1 cellular context compared by ENCODE assay signal in the genomic region with DNA sequence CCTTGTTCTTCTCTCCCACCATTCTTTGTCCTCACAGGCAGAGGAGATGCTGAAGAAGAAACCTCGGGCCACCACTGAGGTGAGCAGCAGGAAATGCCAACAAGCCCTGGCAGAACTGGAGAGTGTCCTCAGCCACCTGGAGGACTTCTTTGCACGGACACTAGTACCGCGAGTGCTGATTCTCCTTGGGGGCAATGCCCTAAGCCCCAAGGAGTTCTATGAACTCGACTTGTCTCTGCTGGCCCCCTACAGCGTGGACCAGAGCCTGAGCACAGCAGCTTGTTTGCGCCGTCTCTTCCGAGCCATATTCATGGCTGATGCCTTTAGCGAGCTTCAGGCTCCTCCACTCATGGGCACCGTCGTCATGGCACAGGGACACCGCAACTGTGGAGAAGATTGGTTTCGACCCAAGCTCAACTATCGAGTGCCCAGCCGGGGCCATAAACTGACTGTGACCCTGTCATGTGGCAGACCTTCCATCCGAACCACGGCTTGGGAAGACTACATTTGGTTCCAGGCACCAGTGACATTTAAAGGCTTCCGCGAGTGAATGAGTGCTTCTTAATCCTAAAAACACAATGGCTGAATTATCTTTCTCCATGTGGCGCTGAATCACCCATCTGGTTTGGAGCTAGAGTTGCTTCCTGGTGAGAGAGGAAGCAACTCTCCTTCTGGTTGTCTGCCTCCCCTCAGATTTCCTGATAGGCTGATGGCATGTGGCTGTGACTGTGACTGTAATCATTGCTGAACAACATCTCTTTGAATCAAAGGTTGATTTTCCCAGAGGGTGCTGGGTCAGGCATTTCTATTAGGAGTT.
TF ChIP-seq lines count a peak whose summit lies in the region.

No MANE protein-coding gene starts in this region.

TF ChIP-seq in K562, 482 proteins besides CTCF, POLR2A, EP300 and RAD21 (continued from another document and continues in another):
- TF ChIP-seq ZBTB2 (IDR thresholded peaks at IDR 0.05), result peak; percentile 51; the same call in 1 of the 2 replicates
- TF ChIP-seq ZBTB7A (IDR thresholded peaks at IDR 0.05; ENCODE audit: borderline replicate concordance, control insufficient read depth, low read depth, low read length), result no peak
- peak; percentile 91 for TF ChIP-seq ETV1 (tag; conservative IDR thresholded peaks at IDR 0.05; ENCODE audit: low read depth)
- peak; percentile 72; the same call in 1 of the 2 replicates for TF ChIP-seq CREB3 (tag; conservative IDR thresholded peaks at IDR 0.05; ENCODE audit: low read depth)
- peak in 1 of 2 experiments; percentile 40; a peak in 1 of 3 replicates for TF ChIP-seq CBX3 (IDR thresholded peaks at IDR 0.05; ENCODE audit: borderline replicate concordance in 1 of 2, low read length in 2 of 2)
- TF ChIP-seq L3MBTL2 (IDR thresholded peaks at IDR 0.05), result peak; percentile 66; the same call in 1 of the 2 replicates
- no peak for TF ChIP-seq RFX7 (CRISPR knock-in tag; IDR thresholded peaks at IDR 0.05)
- peak; percentile 82 for TF ChIP-seq DPF2 (IDR thresholded peaks at IDR 0.05)
- TF ChIP-seq KDM2B (CRISPR knock-in tag; IDR thresholded peaks at IDR 0.05), result no peak
- TF ChIP-seq TAL1 (IDR thresholded peaks at IDR 0.05), result peak; percentile 63
- TF ChIP-seq MBD2 (IDR thresholded peaks at IDR 0.05; ENCODE audit: borderline replicate concordance, low read depth), result peak; percentile 33; the same call in 1 of the 2 replicates
- TF ChIP-seq, protein P1, sequence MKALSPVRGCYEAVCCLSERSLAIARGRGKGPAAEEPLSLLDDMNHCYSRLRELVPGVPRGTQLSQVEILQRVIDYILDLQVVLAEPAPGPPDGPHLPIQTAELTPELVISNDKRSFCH (CRISPR knock-in tag; IDR thresholded peaks at IDR 0.05), result no peak
- TF ChIP-seq, protein P1 (tag; IDR thresholded peaks at IDR 0.05), result peak; percentile 93
- TF ChIP-seq ILK (tag; IDR thresholded peaks at IDR 0.05; ENCODE audit: borderline replicate concordance, low read depth), result no peak
- no peak for TF ChIP-seq KLF10 (CRISPR knock-in tag; IDR thresholded peaks at IDR 0.05)
- TF ChIP-seq BRCA1 (IDR thresholded peaks at IDR 0.05), result no peak
- TF ChIP-seq BRCA1 (CRISPR knock-in tag; IDR thresholded peaks at IDR 0.05), result 0 out of 2 replicates have a peak, but pooled peaks have one; percentile 30
- TF ChIP-seq, protein P2, sequence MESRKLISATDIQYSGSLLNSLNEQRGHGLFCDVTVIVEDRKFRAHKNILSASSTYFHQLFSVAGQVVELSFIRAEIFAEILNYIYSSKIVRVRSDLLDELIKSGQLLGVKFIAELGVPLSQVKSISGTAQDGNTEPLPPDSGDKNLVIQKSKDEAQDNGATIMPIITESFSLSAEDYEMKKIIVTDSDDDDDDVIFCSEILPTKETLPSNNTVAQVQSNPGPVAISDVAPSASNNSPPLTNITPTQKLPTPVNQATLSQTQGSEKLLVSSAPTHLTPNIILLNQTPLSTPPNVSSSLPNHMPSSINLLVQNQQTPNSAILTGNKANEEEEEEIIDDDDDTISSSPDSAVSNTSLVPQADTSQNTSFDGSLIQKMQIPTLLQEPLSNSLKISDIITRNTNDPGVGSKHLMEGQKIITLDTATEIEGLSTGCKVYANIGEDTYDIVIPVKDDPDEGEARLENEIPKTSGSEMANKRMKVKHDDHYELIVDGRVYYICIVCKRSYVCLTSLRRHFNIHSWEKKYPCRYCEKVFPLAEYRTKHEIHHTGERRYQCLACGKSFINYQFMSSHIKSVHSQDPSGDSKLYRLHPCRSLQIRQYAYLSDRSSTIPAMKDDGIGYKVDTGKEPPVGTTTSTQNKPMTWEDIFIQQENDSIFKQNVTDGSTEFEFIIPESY (CRISPR knock-in tag; IDR thresholded peaks at IDR 0.05), result peak; percentile 84
- TF ChIP-seq NR4A1 (CRISPR knock-in tag; IDR thresholded peaks at IDR 0.05), result 0 out of 2 replicates have a peak, but pooled peaks have one; percentile 29
- 0 out of 2 replicates have a peak, but pooled peaks have one; percentile 35 for TF ChIP-seq NR4A1 (tag; IDR thresholded peaks at IDR 0.05)
- peak; percentile 79 for TF ChIP-seq SPI1 (IDR thresholded peaks at IDR 0.05; ENCODE audit: borderline replicate concordance, low read depth, low read length)
- TF ChIP-seq ELF1 (tag; IDR thresholded peaks at IDR 0.05), result peak; percentile 77
- TF ChIP-seq VEZF1 (CRISPR knock-in tag; IDR thresholded peaks at IDR 0.05), result peak; percentile 42; the same call in 1 of the 2 replicates
- no peak for TF ChIP-seq ZNF695 (CRISPR knock-in tag; IDR thresholded peaks at IDR 0.05)
- TF ChIP-seq, protein P3, sequence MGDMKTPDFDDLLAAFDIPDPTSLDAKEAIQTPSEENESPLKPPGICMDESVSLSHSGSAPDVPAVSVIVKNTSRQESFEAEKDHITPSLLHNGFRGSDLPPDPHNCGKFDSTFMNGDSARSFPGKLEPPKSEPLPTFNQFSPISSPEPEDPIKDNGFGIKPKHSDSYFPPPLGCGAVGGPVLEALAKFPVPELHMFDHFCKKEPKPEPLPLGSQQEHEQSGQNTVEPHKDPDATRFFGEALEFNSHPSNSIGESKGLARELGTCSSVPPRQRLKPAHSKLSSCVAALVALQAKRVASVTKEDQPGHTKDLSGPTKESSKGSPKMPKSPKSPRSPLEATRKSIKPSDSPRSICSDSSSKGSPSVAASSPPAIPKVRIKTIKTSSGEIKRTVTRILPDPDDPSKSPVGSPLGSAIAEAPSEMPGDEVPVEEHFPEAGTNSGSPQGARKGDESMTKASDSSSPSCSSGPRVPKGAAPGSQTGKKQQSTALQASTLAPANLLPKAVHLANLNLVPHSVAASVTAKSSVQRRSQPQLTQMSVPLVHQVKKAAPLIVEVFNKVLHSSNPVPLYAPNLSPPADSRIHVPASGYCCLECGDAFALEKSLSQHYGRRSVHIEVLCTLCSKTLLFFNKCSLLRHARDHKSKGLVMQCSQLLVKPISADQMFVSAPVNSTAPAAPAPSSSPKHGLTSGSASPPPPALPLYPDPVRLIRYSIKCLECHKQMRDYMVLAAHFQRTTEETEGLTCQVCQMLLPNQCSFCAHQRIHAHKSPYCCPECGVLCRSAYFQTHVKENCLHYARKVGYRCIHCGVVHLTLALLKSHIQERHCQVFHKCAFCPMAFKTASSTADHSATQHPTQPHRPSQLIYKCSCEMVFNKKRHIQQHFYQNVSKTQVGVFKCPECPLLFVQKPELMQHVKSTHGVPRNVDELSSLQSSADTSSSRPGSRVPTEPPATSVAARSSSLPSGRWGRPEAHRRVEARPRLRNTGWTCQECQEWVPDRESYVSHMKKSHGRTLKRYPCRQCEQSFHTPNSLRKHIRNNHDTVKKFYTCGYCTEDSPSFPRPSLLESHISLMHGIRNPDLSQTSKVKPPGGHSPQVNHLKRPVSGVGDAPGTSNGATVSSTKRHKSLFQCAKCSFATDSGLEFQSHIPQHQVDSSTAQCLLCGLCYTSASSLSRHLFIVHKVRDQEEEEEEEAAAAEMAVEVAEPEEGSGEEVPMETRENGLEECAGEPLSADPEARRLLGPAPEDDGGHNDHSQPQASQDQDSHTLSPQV (IDR thresholded peaks at IDR 0.05), result peak; percentile 93
- TF ChIP-seq, protein P4, sequence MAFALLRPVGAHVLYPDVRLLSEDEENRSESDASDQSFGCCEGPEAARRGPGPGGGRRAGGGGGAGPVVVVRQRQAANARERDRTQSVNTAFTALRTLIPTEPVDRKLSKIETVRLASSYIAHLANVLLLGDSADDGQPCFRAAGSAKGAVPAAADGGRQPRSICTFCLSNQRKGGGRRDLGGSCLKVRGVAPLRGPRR (CRISPR knock-in tag; IDR thresholded peaks at IDR 0.05), result no peak
- TF ChIP-seq PTRF (tag; IDR thresholded peaks at IDR 0.05), result peak; percentile 30; the same call in 1 of the 2 replicates
- TF ChIP-seq NCOR1 (IDR thresholded peaks at IDR 0.05), result peak; percentile 79
- TF ChIP-seq, protein P5, sequence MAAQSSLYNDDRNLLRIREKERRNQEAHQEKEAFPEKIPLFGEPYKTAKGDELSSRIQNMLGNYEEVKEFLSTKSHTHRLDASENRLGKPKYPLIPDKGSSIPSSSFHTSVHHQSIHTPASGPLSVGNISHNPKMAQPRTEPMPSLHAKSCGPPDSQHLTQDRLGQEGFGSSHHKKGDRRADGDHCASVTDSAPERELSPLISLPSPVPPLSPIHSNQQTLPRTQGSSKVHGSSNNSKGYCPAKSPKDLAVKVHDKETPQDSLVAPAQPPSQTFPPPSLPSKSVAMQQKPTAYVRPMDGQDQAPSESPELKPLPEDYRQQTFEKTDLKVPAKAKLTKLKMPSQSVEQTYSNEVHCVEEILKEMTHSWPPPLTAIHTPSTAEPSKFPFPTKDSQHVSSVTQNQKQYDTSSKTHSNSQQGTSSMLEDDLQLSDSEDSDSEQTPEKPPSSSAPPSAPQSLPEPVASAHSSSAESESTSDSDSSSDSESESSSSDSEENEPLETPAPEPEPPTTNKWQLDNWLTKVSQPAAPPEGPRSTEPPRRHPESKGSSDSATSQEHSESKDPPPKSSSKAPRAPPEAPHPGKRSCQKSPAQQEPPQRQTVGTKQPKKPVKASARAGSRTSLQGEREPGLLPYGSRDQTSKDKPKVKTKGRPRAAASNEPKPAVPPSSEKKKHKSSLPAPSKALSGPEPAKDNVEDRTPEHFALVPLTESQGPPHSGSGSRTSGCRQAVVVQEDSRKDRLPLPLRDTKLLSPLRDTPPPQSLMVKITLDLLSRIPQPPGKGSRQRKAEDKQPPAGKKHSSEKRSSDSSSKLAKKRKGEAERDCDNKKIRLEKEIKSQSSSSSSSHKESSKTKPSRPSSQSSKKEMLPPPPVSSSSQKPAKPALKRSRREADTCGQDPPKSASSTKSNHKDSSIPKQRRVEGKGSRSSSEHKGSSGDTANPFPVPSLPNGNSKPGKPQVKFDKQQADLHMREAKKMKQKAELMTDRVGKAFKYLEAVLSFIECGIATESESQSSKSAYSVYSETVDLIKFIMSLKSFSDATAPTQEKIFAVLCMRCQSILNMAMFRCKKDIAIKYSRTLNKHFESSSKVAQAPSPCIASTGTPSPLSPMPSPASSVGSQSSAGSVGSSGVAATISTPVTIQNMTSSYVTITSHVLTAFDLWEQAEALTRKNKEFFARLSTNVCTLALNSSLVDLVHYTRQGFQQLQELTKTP (IDR thresholded peaks at IDR 0.05; ENCODE audit: low read depth in 1 of 2, partially characterized antibody in 2 of 2), result peak in 1 of 2 experiments; percentile 37
- TF ChIP-seq CTBP1 (IDR thresholded peaks at IDR 0.05; ENCODE audit: borderline replicate concordance), result peak; percentile 27; the same call in 1 of the 2 replicates
- TF ChIP-seq LEF1 (IDR thresholded peaks at IDR 0.05), result 0 out of 2 replicates have a peak, but pooled peaks have one; percentile 33
- peak; percentile 67; the same call in 1 of the 2 replicates for TF ChIP-seq LCOR (CRISPR knock-in tag; IDR thresholded peaks at IDR 0.05)
- TF ChIP-seq TOE1 (IDR thresholded peaks at IDR 0.05; ENCODE audit: borderline replicate concordance), result 0 out of 2 replicates have a peak, but pooled peaks have one; percentile 25
- TF ChIP-seq TOE1 (CRISPR knock-in tag; IDR thresholded peaks at IDR 0.05; ENCODE audit: borderline replicate concordance, low read depth), result no peak
- peak; percentile 79 for TF ChIP-seq NFE2 (IDR thresholded peaks at IDR 0.05; ENCODE audit: low read depth)
- TF ChIP-seq, protein P6, sequence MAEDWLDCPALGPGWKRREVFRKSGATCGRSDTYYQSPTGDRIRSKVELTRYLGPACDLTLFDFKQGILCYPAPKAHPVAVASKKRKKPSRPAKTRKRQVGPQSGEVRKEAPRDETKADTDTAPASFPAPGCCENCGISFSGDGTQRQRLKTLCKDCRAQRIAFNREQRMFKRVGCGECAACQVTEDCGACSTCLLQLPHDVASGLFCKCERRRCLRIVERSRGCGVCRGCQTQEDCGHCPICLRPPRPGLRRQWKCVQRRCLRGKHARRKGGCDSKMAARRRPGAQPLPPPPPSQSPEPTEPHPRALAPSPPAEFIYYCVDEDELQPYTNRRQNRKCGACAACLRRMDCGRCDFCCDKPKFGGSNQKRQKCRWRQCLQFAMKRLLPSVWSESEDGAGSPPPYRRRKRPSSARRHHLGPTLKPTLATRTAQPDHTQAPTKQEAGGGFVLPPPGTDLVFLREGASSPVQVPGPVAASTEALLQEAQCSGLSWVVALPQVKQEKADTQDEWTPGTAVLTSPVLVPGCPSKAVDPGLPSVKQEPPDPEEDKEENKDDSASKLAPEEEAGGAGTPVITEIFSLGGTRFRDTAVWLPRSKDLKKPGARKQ (CRISPR knock-in tag; IDR thresholded peaks at IDR 0.05), result peak; percentile 92
- no peak for TF ChIP-seq PRMT5 (CRISPR knock-in tag; IDR thresholded peaks at IDR 0.05)
- 0 out of 2 replicates have a peak, but pooled peaks have one; percentile 34 for TF ChIP-seq CXXC5 (CRISPR knock-in tag; IDR thresholded peaks at IDR 0.05)
